Comparison of ENCODE assay signal across 9 cellular contexts in genomic region chr1:11735531-11735853, GRCh38. TPM values are rescaled to one million over a fixed set of nuclear protein-coding genes. Genes with fewer than 3 reads are reported as not detected.
DNase-seq lines count a peak whose midpoint lies in the region; ATAC-seq lines count a peak whose summit lies in the region.
"Had no signal": no experiment of that assay in that cellular context is flagged by ENCODE, and none has a peak within 500 bp of the region (broad histone marks: within the 10 kb centered on the region; RNA-seq: fewer than 3 reads in every experiment).

No MANE protein-coding gene starts in this region.

- ATAC-seq in activated CD4-positive, alpha-beta T cell treated with anti-CD3 and anti-CD28 coated beads for 36 hours, result no peak
- ATAC-seq in GM18868 (IDR thresholded peaks at IDR 0.05; ENCODE audit: unreplicated experiment) (no peak), HG03097 (IDR thresholded peaks at IDR 0.05; ENCODE audit: low FRiP score, unreplicated experiment) (no peak)

- H3K4me3 Mint-ChIP-seq in activated CD4-positive, alpha-beta T cell treated with anti-CD3 and anti-CD28 coated beads for 36 hours, result peak overlapping the region; percentile 87
- peak overlapping the region; percentile 98 for H3K4me3 Mint-ChIP-seq in activated CD4-positive, alpha-beta memory T cell treated with anti-CD3 and anti-CD28 coated beads, Interleukin-2, amount 10 ng/mL, durations not matched to agents 7 days and 5 days
- peak overlapping the region; percentile 88 to 93 (median 89) for H3K4me3 Mint-ChIP-seq in immature natural killer cell

- CTCF ChIA-PET in activated CD4-positive, alpha-beta T cell treated with anti-CD3 and anti-CD28 coated beads for 36 hours (lab: Charles Lee), result interaction anchor here (0.5 to 3.6 kb wide), 8 partner anchors 16 to 830 kb away, joined by 3 to 22 read pairs (median 3); partner anchors contain the start of gene FBXO6
- CTCF ChIA-PET in activated CD4-positive, alpha-beta memory T cell treated with anti-CD3 and anti-CD28 coated beads, Interleukin-2, amount 10 ng/mL, durations not matched to agents 7 days and 5 days (lab: Charles Lee), result interaction anchor here (0.8 to 3.6 kb wide), 7 partner anchors 10 to 85 kb away, joined by 4 to 19 read pairs (median 5); partner anchors contain the start of gene FBXO6

- no peaks in the 10 kb centered on the region for H3K36me3 Mint-ChIP-seq in activated CD4-positive, alpha-beta T cell treated with anti-CD3 and anti-CD28 coated beads for 36 hours (ENCODE audit: low read depth)
- H3K36me3 Mint-ChIP-seq in activated CD4-positive, alpha-beta memory T cell treated with anti-CD3 and anti-CD28 coated beads, Interleukin-2, amount 10 ng/mL, durations not matched to agents 7 days and 5 days (ENCODE audit: low read depth), result peaks cover 20% of the 10 kb centered on the region
- no peaks in the 10 kb centered on the region for H3K36me3 Mint-ChIP-seq in immature natural killer cell

- no peak overlapping the region for H3K27ac Mint-ChIP-seq in activated CD4-positive, alpha-beta T cell treated with anti-CD3 and anti-CD28 coated beads for 36 hours
- no peak overlapping the region for H3K27ac Mint-ChIP-seq in activated CD4-positive, alpha-beta memory T cell treated with anti-CD3 and anti-CD28 coated beads, Interleukin-2, amount 10 ng/mL, durations not matched to agents 7 days and 5 days
- peak overlapping the region; percentile 70 to 90 (median 84) for H3K27ac Mint-ChIP-seq in immature natural killer cell

- H3K4me1 Mint-ChIP-seq in activated CD4-positive, alpha-beta T cell treated with anti-CD3 and anti-CD28 coated beads for 36 hours, result peaks cover 56% of the 10 kb centered on the region
- H3K4me1 Mint-ChIP-seq in activated CD4-positive, alpha-beta memory T cell treated with anti-CD3 and anti-CD28 coated beads, Interleukin-2, amount 10 ng/mL, durations not matched to agents 7 days and 5 days, result peaks cover 69% of the 10 kb centered on the region
- peaks cover 74 to 84% of the 10 kb centered on the region in 2 donors for H3K4me1 Mint-ChIP-seq in immature natural killer cell

- peak overlapping the region; percentile 96 for H3K27ac ChIP-seq in substantia nigra (ENCODE audit: low read depth, low read length, poor library complexity, severe bottlenecking)

- intact Hi-C loops in activated CD4-positive, alpha-beta T cell treated with anti-CD3 and anti-CD28 coated beads for 36 hours (cut with DNase I, micrococcal nuclease), result loop anchor here in 1 of 2 experiments (5.0 kb wide), 2 partner anchors 172 to 673 kb away; partner anchors contain the start of gene SRM

- DNase-seq in activated CD4-positive, alpha-beta T cell treated with anti-CD3 and anti-CD28 coated beads for 36 hours, result no peak
- DNase-seq in activated CD4-positive, alpha-beta T cell treated with anti-CD3 and anti-CD28 coated beads, Interleukin-2, amount 50 U/mL, for 4 hours, result no peak
- DNase-seq in activated CD4-positive, alpha-beta memory T cell treated with anti-CD3 and anti-CD28 coated beads, Interleukin-2, amount 10 ng/mL, durations not matched to agents 7 days and 5 days, result no peak
- DNase-seq in immature natural killer cell, result no peak
- DNase-seq in substantia nigra (lab: John Stamatoyannopoulos, UW), result no peak
- no peak for DNase-seq in kidney glomerular epithelial cell (lab: John Stamatoyannopoulos, UW)

- POLR2A ChIA-PET in activated CD4-positive, alpha-beta T cell treated with anti-CD3 and anti-CD28 coated beads for 36 hours (lab: Charles Lee), result interaction anchor here (2.9 kb wide), 1 partner anchor 173 kb away, joined by 18 read pairs; no protein-coding TSS in a partner anchor
- POLR2A ChIA-PET in activated CD4-positive, alpha-beta memory T cell treated with anti-CD3 and anti-CD28 coated beads, Interleukin-2, amount 10 ng/mL, durations not matched to agents 7 days and 5 days (lab: Charles Lee), result interaction anchor here (0.9 to 4.5 kb wide), 6 partner anchors 8 to 173 kb away, joined by 4 to 41 read pairs (median 11); partner anchors contain the start of gene FBXO6

- H3K9me3 Mint-ChIP-seq in activated CD4-positive, alpha-beta T cell treated with anti-CD3 and anti-CD28 coated beads for 36 hours (ENCODE audit: low read depth), result no peaks in the 10 kb centered on the region
- no peaks in the 10 kb centered on the region for H3K9me3 Mint-ChIP-seq in activated CD4-positive, alpha-beta memory T cell treated with anti-CD3 and anti-CD28 coated beads, Interleukin-2, amount 10 ng/mL, durations not matched to agents 7 days and 5 days
- H3K9me3 Mint-ChIP-seq in immature natural killer cell, result no peaks in the 10 kb centered on the region

- no peaks in the 10 kb centered on the region for H3K27me3 Mint-ChIP-seq in activated CD4-positive, alpha-beta T cell treated with anti-CD3 and anti-CD28 coated beads for 36 hours
- no peaks in the 10 kb centered on the region for H3K27me3 Mint-ChIP-seq in activated CD4-positive, alpha-beta memory T cell treated with anti-CD3 and anti-CD28 coated beads, Interleukin-2, amount 10 ng/mL, durations not matched to agents 7 days and 5 days
- peaks cover 0 to 9% (median 7%) of the 10 kb centered on the region in 3 donors for H3K27me3 Mint-ChIP-seq in immature natural killer cell (ENCODE audit: low read depth in 3 of 3)

RNA-seq across cellular contexts. Expression of gene AGTRAP, which starts 0.4 kb away (rescaled TPM):
- total RNA-seq in activated CD4-positive, alpha-beta T cell treated with anti-CD3 and anti-CD28 coated beads for 36 hours, result 10 to 100 TPM; 13.2 to 13.3 TPM
- total RNA-seq in activated CD4-positive, alpha-beta memory T cell treated with anti-CD3 and anti-CD28 coated beads, Interleukin-2, amount 10 ng/mL, durations not matched to agents 7 days and 5 days, result 10 to 100 TPM; 52.7 to 57.3 TPM
- 100 to 1,000 TPM; 319 to 591 (median 324) TPM for polyA plus RNA-seq in immature natural killer cell

RNA-seq across cellular contexts. Expression of gene C1orf167, which starts 26.5 kb away (rescaled TPM):
- not detected for total RNA-seq in activated CD4-positive, alpha-beta T cell treated with anti-CD3 and anti-CD28 coated beads for 36 hours
- under 1 TPM in 1 of 2 experiments, not detected in 1; 0.25 TPM for total RNA-seq in activated CD4-positive, alpha-beta memory T cell treated with anti-CD3 and anti-CD28 coated beads, Interleukin-2, amount 10 ng/mL, durations not matched to agents 7 days and 5 days
- polyA plus RNA-seq in immature natural killer cell, result 1 to 10 TPM in 1 of 3 donors, not detected in 2; 3.0 TPM
- total RNA-seq: glomerular endothelial cell had no signal

RNA-seq across cellular contexts. Expression of gene DRAXIN, which starts 44.0 kb away (rescaled TPM):
- total RNA-seq in activated CD4-positive, alpha-beta T cell treated with anti-CD3 and anti-CD28 coated beads for 36 hours, result under 1 TPM; 0.02 to 0.04 TPM
- under 1 TPM; 0.60 TPM for total RNA-seq in activated CD4-positive, alpha-beta memory T cell treated with anti-CD3 and anti-CD28 coated beads, Interleukin-2, amount 10 ng/mL, durations not matched to agents 7 days and 5 days
- polyA plus RNA-seq in immature natural killer cell, result under 1 TPM; 0.29 to 0.94 (median 0.58) TPM

RNA-seq across cellular contexts. Expression of gene MAD2L2, which starts 54.5 kb away (rescaled TPM):
- 10 to 100 TPM; 70.4 to 71.5 TPM for total RNA-seq in activated CD4-positive, alpha-beta T cell treated with anti-CD3 and anti-CD28 coated beads for 36 hours
- total RNA-seq in activated CD4-positive, alpha-beta memory T cell treated with anti-CD3 and anti-CD28 coated beads, Interleukin-2, amount 10 ng/mL, durations not matched to agents 7 days and 5 days, result 10 to 100 TPM; 59.2 to 63.1 TPM
- polyA plus RNA-seq in immature natural killer cell, result 100 to 1,000 TPM; 103 to 182 (median 163) TPM

Comparison
In these comparisons a context has a peak if more than half of its experiments do, and no peak if none do; other contexts are left out.
1. H3K27ac Mint-ChIP-seq: peak in immature natural killer cell (6 of 6); none in activated CD4-positive, alpha-beta T cell treated with anti-CD3 and anti-CD28 coated beads for 36 hours (single experiment) and activated CD4-positive, alpha-beta memory T cell treated with anti-CD3 and anti-CD28 coated beads, Interleukin-2, amount 10 ng/mL, durations not matched to agents 7 days and 5 days (single experiment).
2. Peak in every context shown above with its lines, with median percentiles within 50 percentile points of each other: H3K4me3 Mint-ChIP-seq.